Comparison of ENCODE assay signal across 9 cellular contexts in genomic region chr12:55935742-55936151, GRCh38. TPM values are rescaled to one million over a fixed set of nuclear protein-coding genes. Genes with fewer than 3 reads are reported as not detected.
DNase-seq lines count a peak whose midpoint lies in the region; TF ChIP-seq lines count a peak whose summit lies in the region.
"Had no signal": no experiment of that assay in that cellular context is flagged by ENCODE, and none has a peak within 500 bp of the region (broad histone marks: within the 10 kb centered on the region; RNA-seq: fewer than 3 reads in every experiment).

No MANE protein-coding gene starts in this region.

- H3K27me3 Mint-ChIP-seq in CD8-positive, alpha-beta memory T cell, result peaks cover 0 to 1% of the 10 kb centered on the region in 2 donors
- H3K27me3 Mint-ChIP-seq in activated T-helper 2 cell treated with anti-CD3 and anti-CD28 coated beads, Interferon-gamma antibody, Interleukin-2, Interleukin-4, amounts not matched to agents 10 μg/mL and 5 μg/mL and 100 μg/mL, durations not matched to agents 14 hours and 24 hours and 36 hours (ENCODE audit: low read depth), result no peaks in the 10 kb centered on the region

- TF ChIP-seq CTCF in fibroblast of the aortic adventitia (IDR thresholded peaks at IDR 0.05; ENCODE audit: insufficient read depth, low read length) (no peak), sigmoid colon (IDR thresholded peaks at IDR 0.05) (no peak)

- TF ChIP-seq POLR2A in sigmoid colon (IDR thresholded peaks at IDR 0.05), result no peak

- peaks cover 35% of the 10 kb centered on the region for H3K36me3 ChIP-seq in CD8-positive, alpha-beta memory T cell (ENCODE audit: insufficient read depth, low read length)
- H3K36me3 ChIP-seq in sigmoid colon, result peaks cover 0 to 3% (median 0%) of the 10 kb centered on the region in 4 donors

- peaks cover 81% of the 10 kb centered on the region for H3K4me1 ChIP-seq in CD8-positive, alpha-beta memory T cell (ENCODE audit: insufficient read depth, low read length)
- peaks cover 0 to 30% (median 28%) of the 10 kb centered on the region in 4 donors for H3K4me1 ChIP-seq in sigmoid colon

- no peaks in the 10 kb centered on the region for H3K9me3 ChIP-seq in CD8-positive, alpha-beta memory T cell (ENCODE audit: low read length)
- H3K9me3 ChIP-seq in sigmoid colon, result no peaks in the 10 kb centered on the region

- H3K27me3 ChIP-seq in CD8-positive, alpha-beta memory T cell (ENCODE audit: insufficient read depth, low read length, poor library complexity, severe bottlenecking), result no peaks in the 10 kb centered on the region
- no peaks in the 10 kb centered on the region for H3K27me3 ChIP-seq in sigmoid colon

- peak in 1 of 5 donors; percentile 33 for DNase-seq in CD8-positive, alpha-beta memory T cell
- DNase-seq in activated T-helper 2 cell treated with anti-CD3 and anti-CD28 coated beads, Interferon-gamma antibody, Interleukin-2, Interleukin-4, amounts not matched to agents 10 μg/mL and 5 μg/mL and 100 μg/mL, durations not matched to agents 14 hours and 24 hours and 36 hours (ENCODE audit: low spot score), result no peak
- no peak for DNase-seq in fibroblast of the aortic adventitia (ENCODE audit: low read depth)
- peak; percentile 78 for DNase-seq in sigmoid colon
- DNase-seq in NCI-H1105 treated with DMSO at 0.1 percent for 48 hours (lab: John Stamatoyannopoulos, UW), result no peak
- no peak for DNase-seq in RKO (ENCODE audit: low spot score)
- DNase-seq in effector CD4-positive, alpha-beta T cell, result no peak
- DNase-seq in NOMO-1 (lab: John Stamatoyannopoulos, UW; ENCODE audit: unreplicated experiment in 2 of 2), result no peak
- DNase-seq: DMS 273 treated with DMSO at 0.1 percent for 48 hours had no signal

- CTCF ChIA-PET in CD8-positive, alpha-beta memory T cell (lab: Charles Lee), result interaction anchor here (1.1 to 11.4 kb wide), 6 partner anchors 8 to 197 kb away, joined by 3 to 96 read pairs (median 4); partner anchors contain the start of genes DGKA, PYM1 and RAB5B

- peak overlapping the region; percentile 52 for H3K4me3 ChIP-seq in CD8-positive, alpha-beta memory T cell (ENCODE audit: low read length)
- H3K4me3 ChIP-seq in fibroblast of the aortic adventitia (ENCODE audit: low read depth, low read length) (peak overlapping the region; percentile 31), sigmoid colon (peak overlapping the region in 3 of 4 donors; percentile 17 to 41 (median 17))

- peaks cover 0 to 2% (median 0%) of the 10 kb centered on the region in 5 donors for H3K9me3 Mint-ChIP-seq in CD8-positive, alpha-beta memory T cell
- no peaks in the 10 kb centered on the region for H3K9me3 Mint-ChIP-seq in activated T-helper 2 cell treated with anti-CD3 and anti-CD28 coated beads, Interferon-gamma antibody, Interleukin-2, Interleukin-4, amounts not matched to agents 10 μg/mL and 5 μg/mL and 100 μg/mL, durations not matched to agents 14 hours and 24 hours and 36 hours

- peaks cover 77 to 91% (median 85%) of the 10 kb centered on the region in 3 donors for H3K4me1 Mint-ChIP-seq in CD8-positive, alpha-beta memory T cell
- peaks cover 67% of the 10 kb centered on the region for H3K4me1 Mint-ChIP-seq in activated T-helper 2 cell treated with anti-CD3 and anti-CD28 coated beads, Interferon-gamma antibody, Interleukin-2, Interleukin-4, amounts not matched to agents 10 μg/mL and 5 μg/mL and 100 μg/mL, durations not matched to agents 14 hours and 24 hours and 36 hours (ENCODE audit: low read depth)

- H3K4me3 Mint-ChIP-seq in CD8-positive, alpha-beta memory T cell, result peak overlapping the region; percentile 89 to 100 (median 98)
- peak overlapping the region; percentile 34 for H3K4me3 Mint-ChIP-seq in activated T-helper 2 cell treated with anti-CD3 and anti-CD28 coated beads, Interferon-gamma antibody, Interleukin-2, Interleukin-4, amounts not matched to agents 10 μg/mL and 5 μg/mL and 100 μg/mL, durations not matched to agents 14 hours and 24 hours and 36 hours (ENCODE audit: low read depth)

- TF ChIP-seq EP300 in sigmoid colon (IDR thresholded peaks at IDR 0.05), result no peak

- H3K36me3 Mint-ChIP-seq in CD8-positive, alpha-beta memory T cell, result peaks cover 0 to 90% (median 20%) of the 10 kb centered on the region in 3 donors
- peaks cover 78% of the 10 kb centered on the region for H3K36me3 Mint-ChIP-seq in activated T-helper 2 cell treated with anti-CD3 and anti-CD28 coated beads, Interferon-gamma antibody, Interleukin-2, Interleukin-4, amounts not matched to agents 10 μg/mL and 5 μg/mL and 100 μg/mL, durations not matched to agents 14 hours and 24 hours and 36 hours (ENCODE audit: low read depth)

- 60 to 87% methylated on average over 26 of the region's 26 CpGs for WGBS in sigmoid colon, 2 donors

- intact Hi-C loops in activated T-helper 2 cell treated with anti-CD3 and anti-CD28 coated beads, Interferon-gamma antibody, Interleukin-2, Interleukin-4, amounts not matched to agents 10 μg/mL and 5 μg/mL and 100 μg/mL, durations not matched to agents 14 hours and 24 hours and 36 hours (cut with micrococcal nuclease), result no loop called here
- intact Hi-C loops in sigmoid colon (cut with DNase I), result no loop called here

- no peak overlapping the region for H3K27ac ChIP-seq in CD8-positive, alpha-beta memory T cell (ENCODE audit: low read depth, low read length)
- peak overlapping the region; percentile 27 to 61 (median 36) for H3K27ac ChIP-seq in sigmoid colon

- POLR2A ChIA-PET in CD8-positive, alpha-beta memory T cell (lab: Charles Lee), result interaction anchor here (0.6 to 1.4 kb wide), 4 partner anchors 8 to 117 kb away, joined by 3 to 8 read pairs (median 4); no protein-coding TSS in a partner anchor

- peak overlapping the region; percentile 79 to 97 (median 95) for H3K27ac Mint-ChIP-seq in CD8-positive, alpha-beta memory T cell
- peak overlapping the region; percentile 68 for H3K27ac Mint-ChIP-seq in activated T-helper 2 cell treated with anti-CD3 and anti-CD28 coated beads, Interferon-gamma antibody, Interleukin-2, Interleukin-4, amounts not matched to agents 10 μg/mL and 5 μg/mL and 100 μg/mL, durations not matched to agents 14 hours and 24 hours and 36 hours

RNA-seq across cellular contexts. Expression of gene DGKA, which starts 4.8 kb away (rescaled TPM):
- total RNA-seq in CD8-positive, alpha-beta memory T cell, result 100 to 1,000 TPM; 221 to 236 TPM
- polyA plus RNA-seq in CD8-positive, alpha-beta memory T cell, result 234 TPM
- 218 and 242 TPM in 2 replicates for total RNA-seq in activated T-helper 2 cell treated with anti-CD3 and anti-CD28 coated beads, Interferon-gamma antibody, Interleukin-2, Interleukin-4, amounts not matched to agents 10 μg/mL and 5 μg/mL and 100 μg/mL, durations not matched to agents 14 hours and 24 hours and 36 hours
- total RNA-seq in fibroblast of the aortic adventitia (ENCODE audit: low replicate concordance) (50.6 and 62.1 TPM in 2 replicates), sigmoid colon (10 to 100 TPM; 21.4 to 76.4 (median 49.1) TPM)
- polyA plus RNA-seq in sigmoid colon, result 10 to 100 TPM; 43.0 to 97.8 (median 44.4) TPM

RNA-seq across cellular contexts. Expression of gene PYM1, which starts 8.1 kb away (rescaled TPM):
- 10 to 100 TPM; 35.8 to 38.4 TPM for total RNA-seq in CD8-positive, alpha-beta memory T cell
- polyA plus RNA-seq in CD8-positive, alpha-beta memory T cell, result 80.8 TPM
- total RNA-seq in activated T-helper 2 cell treated with anti-CD3 and anti-CD28 coated beads, Interferon-gamma antibody, Interleukin-2, Interleukin-4, amounts not matched to agents 10 μg/mL and 5 μg/mL and 100 μg/mL, durations not matched to agents 14 hours and 24 hours and 36 hours, result 37.5 and 43.4 TPM in 2 replicates
- total RNA-seq in fibroblast of the aortic adventitia (ENCODE audit: low replicate concordance), result 23.3 and 35.7 TPM in 2 replicates
- 10 to 100 TPM; 17.5 to 31.7 (median 27.6) TPM for total RNA-seq in sigmoid colon
- 10 to 100 TPM; 59.9 to 93.9 (median 65.5) TPM for polyA plus RNA-seq in sigmoid colon

RNA-seq across cellular contexts. Expression of gene PMEL, which starts 30.1 kb away (rescaled TPM):
- total RNA-seq in CD8-positive, alpha-beta memory T cell, result under 1 TPM; 0.28 to 0.33 TPM
- polyA plus RNA-seq in CD8-positive, alpha-beta memory T cell, result not detected
- total RNA-seq in activated T-helper 2 cell treated with anti-CD3 and anti-CD28 coated beads, Interferon-gamma antibody, Interleukin-2, Interleukin-4, amounts not matched to agents 10 μg/mL and 5 μg/mL and 100 μg/mL, durations not matched to agents 14 hours and 24 hours and 36 hours, result 0.32 and 0.37 TPM in 2 replicates
- total RNA-seq in fibroblast of the aortic adventitia (ENCODE audit: low replicate concordance), result 0.27 and 0.82 TPM in 2 replicates
- 1 to 10 TPM in 1 of 4 donors, under 1 TPM in 1, not detected in 2; 0.71 to 1.3 TPM for total RNA-seq in sigmoid colon
- polyA plus RNA-seq in sigmoid colon, result 1 to 10 TPM; 1.2 to 1.8 (median 1.7) TPM

RNA-seq across cellular contexts. Expression of gene CDK2, which starts 30.9 kb away (rescaled TPM):
- total RNA-seq in CD8-positive, alpha-beta memory T cell, result 100 to 1,000 TPM; 117 to 125 TPM
- 8.2 TPM for polyA plus RNA-seq in CD8-positive, alpha-beta memory T cell
- total RNA-seq in activated T-helper 2 cell treated with anti-CD3 and anti-CD28 coated beads, Interferon-gamma antibody, Interleukin-2, Interleukin-4, amounts not matched to agents 10 μg/mL and 5 μg/mL and 100 μg/mL, durations not matched to agents 14 hours and 24 hours and 36 hours, result 116 and 121 TPM in 2 replicates
- total RNA-seq in fibroblast of the aortic adventitia (ENCODE audit: low replicate concordance), result 8.5 and 38.5 TPM in 2 replicates
- total RNA-seq in sigmoid colon, result 10 to 100 TPM; 11.4 to 27.7 (median 18.8) TPM
- 10 to 100 TPM in 2 of 3 donors, 1 to 10 TPM in 1; 7.2 to 23.4 (median 11.1) TPM for polyA plus RNA-seq in sigmoid colon

RNA-seq across cellular contexts. Expression of gene RAB5B, which starts 38.1 kb away (rescaled TPM):
- total RNA-seq in CD8-positive, alpha-beta memory T cell, result 10 to 100 TPM; 36.6 to 38.3 TPM
- polyA plus RNA-seq in CD8-positive, alpha-beta memory T cell, result 68.5 TPM
- total RNA-seq in activated T-helper 2 cell treated with anti-CD3 and anti-CD28 coated beads, Interferon-gamma antibody, Interleukin-2, Interleukin-4, amounts not matched to agents 10 μg/mL and 5 μg/mL and 100 μg/mL, durations not matched to agents 14 hours and 24 hours and 36 hours, result 47.9 and 51.0 TPM in 2 replicates
- total RNA-seq in fibroblast of the aortic adventitia (ENCODE audit: low replicate concordance), result 47.8 and 75.2 TPM in 2 replicates
- total RNA-seq in sigmoid colon, result 100 to 1,000 TPM in 3 of 4 donors, 10 to 100 TPM in 1; 92.8 to 102 (median 101) TPM
- polyA plus RNA-seq in sigmoid colon, result 100 to 1,000 TPM in 1 of 3 donors, 10 to 100 TPM in 2; 82.8 to 113 (median 83.5) TPM
